25 cellular contexts compared by ENCODE assay signal in the genomic region with DNA sequence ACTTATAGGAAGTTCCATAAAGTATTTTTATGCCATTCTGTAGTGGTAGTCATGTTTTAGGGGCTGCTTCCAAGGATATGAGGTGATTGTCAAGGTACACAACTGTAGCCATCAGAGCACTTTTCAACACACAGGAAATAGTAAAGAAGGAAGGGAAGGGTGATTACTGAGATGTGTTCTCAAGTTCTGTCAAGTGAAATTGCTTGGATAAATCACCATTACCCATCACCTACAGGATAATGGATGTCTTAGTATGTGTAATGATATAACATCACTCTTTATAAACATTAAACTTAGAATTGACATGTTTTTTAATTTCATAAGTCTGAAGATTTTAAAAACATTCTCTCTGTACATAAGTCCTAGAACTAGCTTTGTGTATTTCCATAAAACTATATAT.
"Had no signal": no experiment of that assay in that cellular context is flagged by ENCODE, and none has a peak within 500 bp of the region (broad histone marks: within the 10 kb centered on the region; RNA-seq: fewer than 3 reads in every experiment).

No MANE protein-coding gene starts in this region.

- H3K4me3 ChIP-seq: stomach, suprapubic skin, testis, thoracic aorta, thyroid gland, tibial artery, tibial nerve, transverse colon, upper lobe of left lung, upper lobe of right lung, uterus, vagina had no signal

- H3K27ac ChIP-seq: stomach, suprapubic skin, testis, thoracic aorta, thyroid gland, tibial artery, tibial nerve, transverse colon, upper lobe of left lung, upper lobe of right lung, uterus, vagina had no signal

- H3K9me3 ChIP-seq: suprapubic skin, testis, thoracic aorta, thyroid gland, tibial artery, tibial nerve, transverse colon, upper lobe of left lung, upper lobe of right lung, uterus, vagina had no signal

- H3K27me3 ChIP-seq: stomach, suprapubic skin, testis, thyroid gland, tibial artery, tibial nerve, transverse colon, upper lobe of left lung, upper lobe of right lung, uterus, vagina had no signal

- DNase-seq: stimulated activated CD4-positive, alpha-beta T cell treated with anti-CD3 and anti-CD28 coated beads, Interleukin-2, amount 100 ng/mL, for 48 hours; stimulated activated CD4-positive, alpha-beta T cell treated with anti-CD3 and anti-CD28 coated beads, Interleukin-4, amount 100 ng/mL, for 1 hour; stimulated activated CD4-positive, alpha-beta T cell treated with anti-CD3 and anti-CD28 coated beads, Interleukin-4, amount 100 ng/mL, for 24 hours; stimulated activated CD4-positive, alpha-beta T cell treated with anti-CD3 and anti-CD28 coated beads, Interleukin-4, amount 100 ng/mL, for 4 hours; stimulated activated CD8-positive, alpha-beta memory T cell treated with anti-CD3 and anti-CD28 coated beads, Interleukin-4, amount 100 ng/mL, for 48 hours; stimulated activated naive B cell treated with anti-CD40 and anti-IgM and Interleukin-4, amounts not matched to agents 10 μg/mL and 1 μg/mL and 100 μg/mL, for 72 hours; stimulated activated naive CD4-positive, alpha-beta T cell; stimulated activated naive CD4-positive, alpha-beta T cell treated with Interleukin-2 at 50 U/mL for 16 hours; stimulated activated naive CD8-positive, alpha-beta T cell treated with anti-CD3 and anti-CD28 coated beads, Interleukin-15, amount 100 ng/mL, for 72 hours; stimulated activated naive CD8-positive, alpha-beta T cell treated with anti-CD3 and anti-CD28 coated beads, Interleukin-15, Interleukin-2, amounts not matched to agents 100 U/mL and 50 U/mL, for 24 hours; stomach; substantia nigra; testis; thyroid gland; tibial artery; transverse colon; trophoblast cell; upper lobe of left lung; upper lobe of right lung; uterus had no signal

- FAIRE-seq: urothelium cell line had no signal

- H3K36me3 ChIP-seq: stomach, suprapubic skin, thoracic aorta, thyroid gland, tibial artery, tibial nerve, transverse colon, upper lobe of left lung, upper lobe of right lung, uterus, vagina had no signal
